Comparison of ENCODE assay signal across 6 cellular contexts in the genomic region with DNA sequence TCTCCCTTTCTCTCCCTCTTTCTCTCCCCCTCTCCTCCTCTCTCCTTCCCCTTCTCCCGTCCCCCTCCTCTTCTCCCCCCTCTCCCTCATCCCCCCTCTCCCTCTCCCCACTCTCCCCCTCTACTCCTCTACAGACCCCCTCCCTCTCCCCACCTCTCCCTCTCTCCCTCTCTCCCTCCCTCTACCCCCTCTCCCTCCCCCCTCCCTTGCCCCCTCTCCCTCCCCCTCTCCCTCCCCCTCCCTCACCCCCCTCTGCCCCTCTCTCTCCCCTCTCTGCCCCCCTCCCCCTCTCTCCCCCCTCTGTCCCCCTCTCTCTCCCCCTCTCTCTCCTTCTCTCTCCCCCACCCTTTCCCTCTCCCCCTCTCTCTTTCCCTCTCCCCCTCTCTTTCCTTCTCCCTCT.
"Had no signal": no experiment of that assay in that cellular context is flagged by ENCODE, and none has a peak within 500 bp of the region (broad histone marks: within the 10 kb centered on the region; RNA-seq: fewer than 3 reads in every experiment).

No MANE protein-coding gene starts in this region.

- DNase-seq: IMR-90, KBM-7 had no signal

- ATAC-seq: K562 had no signal

- H3K4me3 Mint-ChIP-seq: IgD-negative memory B cell had no signal

- H3K27ac Mint-ChIP-seq: IgD-negative memory B cell had no signal

- H3K27ac ChIP-seq: HL-60 had no signal

- H3K4me1 Mint-ChIP-seq: IgD-negative memory B cell had no signal

- H3K4me3 ChIP-seq: K562 had no signal

- FAIRE-seq: HTR-8/SVneo, K562 had no signal
